8 cellular contexts compared by ENCODE assay signal in the genomic region with DNA sequence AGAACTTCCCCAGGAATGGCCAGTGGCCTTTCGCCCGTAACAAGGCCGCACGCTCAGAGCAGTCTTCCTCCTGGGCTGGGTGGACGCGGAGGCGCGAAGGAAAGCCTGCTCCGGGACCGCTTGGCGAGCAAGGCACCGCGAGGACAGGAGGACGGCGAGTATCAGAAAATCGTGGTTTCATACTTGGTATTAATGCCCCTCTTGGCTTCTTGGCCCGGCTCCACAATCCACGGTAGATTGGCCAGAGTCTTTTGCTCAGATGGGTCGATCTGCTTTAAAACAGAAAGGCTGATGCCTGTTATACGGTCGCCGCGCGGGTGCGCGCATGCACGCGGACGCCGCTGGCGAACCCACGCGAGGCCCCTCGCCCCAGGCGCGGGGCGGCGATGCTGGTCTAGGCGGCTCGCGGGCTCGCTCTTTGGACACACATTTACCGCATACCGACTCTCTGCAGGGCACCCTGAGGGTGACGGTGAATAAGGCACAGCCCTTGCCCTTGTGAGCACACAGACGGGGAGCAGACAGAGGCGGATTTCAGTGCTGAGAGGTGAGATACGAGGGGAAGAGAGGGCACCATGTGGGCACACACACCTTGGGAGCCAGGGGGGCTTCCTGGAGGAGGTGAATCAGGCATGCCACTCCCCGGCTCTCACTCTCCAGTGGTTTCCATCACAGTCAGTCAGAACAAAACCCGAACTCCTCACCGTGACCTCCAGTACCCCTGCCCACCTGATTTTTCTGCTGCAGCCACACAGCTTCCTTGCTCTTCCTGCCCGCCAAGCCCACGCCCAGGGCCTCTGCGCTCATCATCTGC.
DNase-seq lines count a peak whose midpoint lies in the region; ATAC-seq and TF ChIP-seq lines count a peak whose summit lies in the region.

No MANE protein-coding gene starts in this region.

- H3K9me3 ChIP-seq in RWPE2 (ENCODE audit: severe bottlenecking) (no peaks in the 10 kb centered on the region), mononuclear cell (ENCODE audit: low read depth, low read length) (no peaks in the 10 kb centered on the region)

- TF ChIP-seq CTCF in RWPE2 (IDR thresholded peaks at IDR 0.05; ENCODE audit: poor library complexity, severe bottlenecking): no peak
- no peak for TF ChIP-seq CTCF in type B pancreatic cell (conservative IDR thresholded peaks at IDR 0.05)

- peaks cover 35% of the 10 kb centered on the region for H3K27me3 Mint-ChIP-seq in type B pancreatic cell

- peaks cover 5% of the 10 kb centered on the region for H3K9me3 Mint-ChIP-seq in type B pancreatic cell

- H3K36me3 ChIP-seq in RWPE2 (ENCODE audit: low read depth): no peaks in the 10 kb centered on the region

- no peak overlapping the region for H3K27ac Mint-ChIP-seq in type B pancreatic cell

- H3K27ac ChIP-seq in RWPE2 (ENCODE audit: poor library complexity, severe bottlenecking): no peak overlapping the region

- H3K4me3 ChIP-seq in RWPE2 (ENCODE audit: severe bottlenecking): peak overlapping the region; percentile 26
- peak overlapping the region; percentile 29 for H3K4me3 ChIP-seq in mononuclear cell (ENCODE audit: low read length)

- H3K4me3 Mint-ChIP-seq in type B pancreatic cell: peak overlapping the region; percentile 58

- H3K4me1 Mint-ChIP-seq in type B pancreatic cell (ENCODE audit: unreplicated experiment): peaks cover 13% of the 10 kb centered on the region

- no peaks in the 10 kb centered on the region for H3K4me1 ChIP-seq in RWPE2 (ENCODE audit: insufficient read depth, poor library complexity, severe bottlenecking)
- H3K4me1 ChIP-seq in mononuclear cell (ENCODE audit: insufficient read depth, low read length): peaks cover 12% of the 10 kb centered on the region

- peak; percentile 41 for DNase-seq in activated naive CD4-positive, alpha-beta T cell treated with Interleukin-2 at 50 U/mL for 16 hours
- DNase-seq in activated naive CD4-positive, alpha-beta T cell (lab: John Stamatoyannopoulos, UW): no peak
- DNase-seq in RWPE2 (ENCODE audit: low spot score) (no peak), dermis blood vessel endothelial cell (peak; percentile 47), type B pancreatic cell (ENCODE audit: extremely low spot score, unreplicated experiment) (no peak), putamen (ENCODE audit: low spot score) (no peak)

- H3K27me3 ChIP-seq in RWPE2 (ENCODE audit: insufficient read depth, poor library complexity, severe bottlenecking): peaks cover 10% of the 10 kb centered on the region
- H3K27me3 ChIP-seq in mononuclear cell (ENCODE audit: insufficient read depth, low read length): peaks cover 45% of the 10 kb centered on the region

- no peaks in the 10 kb centered on the region for H3K36me3 Mint-ChIP-seq in type B pancreatic cell

- ATAC-seq in RWPE2 (ENCODE audit: low read depth) (peak; percentile 39; the same call in 2 of the 3 replicates), HG03439 (IDR thresholded peaks at IDR 0.05; ENCODE audit: unreplicated experiment) (no peak)

Comparison
In these comparisons a context has a peak if more than half of its experiments do, and no peak if none do; other contexts are left out.
1. DNase-seq: peak in activated naive CD4-positive, alpha-beta T cell treated with Interleukin-2 at 50 U/mL for 16 hours (single experiment) and dermis blood vessel endothelial cell (single experiment); none in activated naive CD4-positive, alpha-beta T cell (0 of 4), RWPE2 (single experiment), type B pancreatic cell (single experiment) and putamen (single experiment).